17 cellular contexts compared by ENCODE assay signal in genomic region chr1:87402192-87403046, GRCh38.
DNase-seq lines count a peak whose midpoint lies in the region; ATAC-seq, FAIRE-seq and TF ChIP-seq lines count a peak whose summit lies in the region.
"Had no signal": no experiment of that assay in that cellular context is flagged by ENCODE, and none has a peak within 500 bp of the region (broad histone marks: within the 10 kb centered on the region; RNA-seq: fewer than 3 reads in every experiment).

No MANE protein-coding gene starts in this region.

- no peak for TF ChIP-seq POLR2A in right lobe of liver (IDR thresholded peaks at IDR 0.05)

- no peak for ATAC-seq in right lobe of liver

- peaks cover 4% of the 10 kb centered on the region for H3K4me1 Mint-ChIP-seq in osteocyte (ENCODE audit: unreplicated experiment)

- FAIRE-seq in RCC 7860 (lab: Jason Lieb, UNC) = peak; percentile 2
- FAIRE-seq: pancreas had no signal

- no peaks in the 10 kb centered on the region for H3K9me3 Mint-ChIP-seq in osteocyte (ENCODE audit: unreplicated experiment)

- H3K36me3 ChIP-seq in skeletal muscle satellite cell (ENCODE audit: insufficient read depth, low read length) (no peaks in the 10 kb centered on the region), right lobe of liver (no peaks in the 10 kb centered on the region)
- H3K36me3 ChIP-seq: pancreas, Peyer's patch had no signal

- peak overlapping the region; percentile 21 for H3K4me2 ChIP-seq in skeletal muscle satellite cell (ENCODE audit: low read length)

- TF ChIP-seq CTCF in right lobe of liver (IDR thresholded peaks at IDR 0.05) (no peak), osteocyte (IDR thresholded peaks at IDR 0.05) (no peak)

- H3K36me3 Mint-ChIP-seq in osteocyte (ENCODE audit: unreplicated experiment) = no peaks in the 10 kb centered on the region

- H3K4me3 ChIP-seq in skeletal muscle satellite cell (ENCODE audit: low read length) (no peak overlapping the region), right lobe of liver (no peak overlapping the region)
- H3K4me3 ChIP-seq: pancreas, Peyer's patch had no signal

- intact Hi-C loops in right lobe of liver (cut with DNase I) = no loop called here

- H3K27ac Mint-ChIP-seq in osteocyte (ENCODE audit: unreplicated experiment) = no peak overlapping the region
- H3K27ac Mint-ChIP-seq: activated naive CD8-positive, alpha-beta T cell treated with anti-CD3 and anti-CD28 coated beads for 36 hours had no signal

- H3K9me3 ChIP-seq in skeletal muscle satellite cell (replicated peaks; ENCODE audit: low read length) (no peaks in the 10 kb centered on the region), right lobe of liver (no peaks in the 10 kb centered on the region)
- H3K9me3 ChIP-seq: pancreas, Peyer's patch had no signal

- H3K4me1 ChIP-seq in skeletal muscle satellite cell (ENCODE audit: control insufficient read depth, insufficient read depth, low read length) (peaks cover 24% of the 10 kb centered on the region), right lobe of liver (no peaks in the 10 kb centered on the region)
- H3K4me1 ChIP-seq: pancreas had no signal

- H3K9ac ChIP-seq in skeletal muscle satellite cell (ENCODE audit: low read depth, low read length) = no peak overlapping the region

- DNase-seq in GM04504 (ENCODE audit: low read depth) (peak; percentile 86), RCC 7860 (ENCODE audit: low spot score) (no peak), fibroblast of peridontal ligament (ENCODE audit: extremely low read depth) (peak; percentile 87), right lobe of liver (no peak), ecto neural progenitor cell (ENCODE audit: low spot score) (no peak), osteocyte (ENCODE audit: extremely low spot score, unreplicated experiment) (no peak)
- DNase-seq: activated CD4-positive, alpha-beta T cell treated with anti-CD3 and anti-CD28 coated beads for 48 hours; activated naive CD8-positive, alpha-beta T cell treated with anti-CD3 and anti-CD28 coated beads for 36 hours; central memory CD4-positive, alpha-beta T cell; head of caudate nucleus; islet precursor cell; NCI-H187 treated with DMSO at 0.1 percent for 48 hours; NCI-H510A treated with DMSO at 0.1 percent for 48 hours; pancreas; Peyer's patch had no signal

- H3K27me3 Mint-ChIP-seq in osteocyte (ENCODE audit: unreplicated experiment) = peaks cover 4% of the 10 kb centered on the region

- no peak overlapping the region for H3K27ac ChIP-seq in right lobe of liver
- H3K27ac ChIP-seq: HL-60, pancreas, Peyer's patch had no signal

- 63% methylated on average over 7 of the region's 7 CpGs for WGBS in right lobe of liver (ENCODE audit: insufficient coverage, low coverage, low lambda C conversion rate, missing lambda C conversion rate)

- H3K4me3 Mint-ChIP-seq in osteocyte (ENCODE audit: unreplicated experiment) = no peak overlapping the region
- H3K4me3 Mint-ChIP-seq: activated naive CD8-positive, alpha-beta T cell treated with anti-CD3 and anti-CD28 coated beads for 36 hours had no signal

- H3K27me3 ChIP-seq in skeletal muscle satellite cell (ENCODE audit: control insufficient read depth, insufficient read depth, low read length) (no peaks in the 10 kb centered on the region), right lobe of liver (no peaks in the 10 kb centered on the region)
- H3K27me3 ChIP-seq: pancreas, Peyer's patch had no signal

Comparison
In these comparisons a context has a peak if more than half of its experiments do, and no peak if none do; other contexts are left out.
1. DNase-seq: peak in GM04504 (single experiment) and fibroblast of peridontal ligament (single experiment); none in RCC 7860 (single experiment), right lobe of liver (0 of 3), ecto neural progenitor cell (single experiment) and osteocyte (single experiment).